In the genomic region with DNA sequence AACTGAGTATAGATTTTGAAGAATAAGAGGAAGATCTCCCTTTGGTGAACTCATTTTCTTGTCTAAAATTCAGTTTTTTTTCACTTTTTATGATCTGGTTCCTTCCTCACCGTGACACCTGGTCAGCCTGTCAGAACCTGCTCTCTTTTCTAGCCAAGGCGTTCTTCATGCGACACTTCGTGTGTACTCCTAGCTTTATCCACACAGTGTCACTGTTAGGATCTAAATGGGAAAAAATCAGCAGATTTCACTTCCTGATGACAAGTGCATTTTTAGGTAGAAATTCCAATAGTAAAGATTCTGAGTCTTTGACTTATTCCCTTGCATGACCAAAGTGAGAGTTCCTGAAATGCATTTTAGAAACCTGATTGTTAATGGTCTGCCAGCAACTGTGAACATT, we compare ENCODE assay signal across 3 cellular contexts.
TF ChIP-seq lines count a peak whose summit lies in the region.

No MANE protein-coding gene starts in this region.

TF ChIP-seq in H1, 55 proteins besides CTCF, POLR2A, EP300 and RAD21:
- no peak for TF ChIP-seq KDM5A (IDR thresholded peaks at IDR 0.05; ENCODE audit: low read length)
- TF ChIP-seq CBX5 (IDR thresholded peaks at IDR 0.05; ENCODE audit: low read depth, low read length): no peak

TF ChIP-seq in neural cell, 6 proteins besides CTCF, POLR2A, EP300 and RAD21:
- TF ChIP-seq TAF1 (IDR thresholded peaks at IDR 0.05; ENCODE audit: low read depth) (no peak), POLR2AphosphoS5 (IDR thresholded peaks at IDR 0.05) (no peak), EZH2 (IDR thresholded peaks at IDR 0.05; ENCODE audit: borderline replicate concordance, insufficient read depth, low read length, poor library complexity, severe bottlenecking) (no peak), MXI1 (conservative IDR thresholded peaks at IDR 0.05; ENCODE audit: poor library complexity, severe bottlenecking) (no peak), SMC3 (conservative IDR thresholded peaks at IDR 0.05; ENCODE audit: poor library complexity) (no peak)
- TF ChIP-seq, protein P1, sequence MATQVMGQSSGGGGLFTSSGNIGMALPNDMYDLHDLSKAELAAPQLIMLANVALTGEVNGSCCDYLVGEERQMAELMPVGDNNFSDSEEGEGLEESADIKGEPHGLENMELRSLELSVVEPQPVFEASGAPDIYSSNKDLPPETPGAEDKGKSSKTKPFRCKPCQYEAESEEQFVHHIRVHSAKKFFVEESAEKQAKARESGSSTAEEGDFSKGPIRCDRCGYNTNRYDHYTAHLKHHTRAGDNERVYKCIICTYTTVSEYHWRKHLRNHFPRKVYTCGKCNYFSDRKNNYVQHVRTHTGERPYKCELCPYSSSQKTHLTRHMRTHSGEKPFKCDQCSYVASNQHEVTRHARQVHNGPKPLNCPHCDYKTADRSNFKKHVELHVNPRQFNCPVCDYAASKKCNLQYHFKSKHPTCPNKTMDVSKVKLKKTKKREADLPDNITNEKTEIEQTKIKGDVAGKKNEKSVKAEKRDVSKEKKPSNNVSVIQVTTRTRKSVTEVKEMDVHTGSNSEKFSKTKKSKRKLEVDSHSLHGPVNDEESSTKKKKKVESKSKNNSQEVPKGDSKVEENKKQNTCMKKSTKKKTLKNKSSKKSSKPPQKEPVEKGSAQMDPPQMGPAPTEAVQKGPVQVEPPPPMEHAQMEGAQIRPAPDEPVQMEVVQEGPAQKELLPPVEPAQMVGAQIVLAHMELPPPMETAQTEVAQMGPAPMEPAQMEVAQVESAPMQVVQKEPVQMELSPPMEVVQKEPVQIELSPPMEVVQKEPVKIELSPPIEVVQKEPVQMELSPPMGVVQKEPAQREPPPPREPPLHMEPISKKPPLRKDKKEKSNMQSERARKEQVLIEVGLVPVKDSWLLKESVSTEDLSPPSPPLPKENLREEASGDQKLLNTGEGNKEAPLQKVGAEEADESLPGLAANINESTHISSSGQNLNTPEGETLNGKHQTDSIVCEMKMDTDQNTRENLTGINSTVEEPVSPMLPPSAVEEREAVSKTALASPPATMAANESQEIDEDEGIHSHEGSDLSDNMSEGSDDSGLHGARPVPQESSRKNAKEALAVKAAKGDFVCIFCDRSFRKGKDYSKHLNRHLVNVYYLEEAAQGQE (IDR thresholded peaks at IDR 0.05; ENCODE audit: borderline replicate concordance): no peak

TF ChIP-seq in HEK293T, 16 proteins besides CTCF, POLR2A, EP300 and RAD21:
- TF ChIP-seq FOXK2 (IDR thresholded peaks at IDR 0.05) (no peak), BHLHE40 (IDR thresholded peaks at IDR 0.05; ENCODE audit: borderline replicate concordance) (no peak), ELF4 (IDR thresholded peaks at IDR 0.05) (no peak), ARNT (IDR thresholded peaks at IDR 0.05) (no peak)
- TF ChIP-seq, protein P2, sequence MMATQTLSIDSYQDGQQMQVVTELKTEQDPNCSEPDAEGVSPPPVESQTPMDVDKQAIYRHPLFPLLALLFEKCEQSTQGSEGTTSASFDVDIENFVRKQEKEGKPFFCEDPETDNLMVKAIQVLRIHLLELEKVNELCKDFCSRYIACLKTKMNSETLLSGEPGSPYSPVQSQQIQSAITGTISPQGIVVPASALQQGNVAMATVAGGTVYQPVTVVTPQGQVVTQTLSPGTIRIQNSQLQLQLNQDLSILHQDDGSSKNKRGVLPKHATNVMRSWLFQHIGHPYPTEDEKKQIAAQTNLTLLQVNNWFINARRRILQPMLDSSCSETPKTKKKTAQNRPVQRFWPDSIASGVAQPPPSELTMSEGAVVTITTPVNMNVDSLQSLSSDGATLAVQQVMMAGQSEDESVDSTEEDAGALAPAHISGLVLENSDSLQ (IDR thresholded peaks at IDR 0.05): no peak
